ENCODE assay signal across 1 cellular context in the genomic region with DNA sequence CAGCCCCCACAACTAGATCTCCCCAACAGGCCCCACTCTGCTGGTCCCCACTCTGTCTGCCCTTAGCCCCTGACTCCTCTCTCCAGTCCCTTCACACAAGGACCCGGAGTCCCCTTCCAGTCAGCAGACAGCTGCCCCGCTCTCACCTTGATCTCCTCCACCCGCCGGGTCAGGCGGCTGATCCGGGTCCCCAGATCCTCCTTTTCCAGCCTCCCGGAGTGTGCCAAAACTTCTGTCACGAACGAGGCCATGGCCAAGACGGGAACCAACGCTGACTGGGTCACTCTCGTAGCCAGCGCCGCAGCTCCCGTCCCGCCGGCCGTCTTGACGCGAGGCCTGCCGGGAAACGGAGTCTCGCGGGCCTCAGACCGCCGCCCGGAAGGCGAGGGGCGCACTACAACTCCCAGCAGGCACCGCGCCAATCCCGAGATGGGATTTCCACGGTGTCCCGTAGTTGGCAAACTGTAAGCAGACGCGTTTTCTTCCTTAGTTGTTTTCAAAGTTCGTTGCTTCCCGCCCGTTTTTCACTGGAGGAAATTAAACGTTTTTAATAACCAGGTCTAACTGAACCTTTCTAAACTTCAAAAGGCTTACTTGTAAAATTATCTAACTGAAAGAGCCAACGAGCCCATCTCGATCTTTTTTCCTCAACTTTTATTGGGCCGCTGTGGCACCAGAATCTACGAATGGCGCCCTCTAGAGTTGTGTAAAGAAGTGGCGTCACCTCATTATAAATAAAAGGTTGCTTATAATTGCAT.
TF ChIP-seq lines count a peak whose summit lies in the region.

A gene with protein sequence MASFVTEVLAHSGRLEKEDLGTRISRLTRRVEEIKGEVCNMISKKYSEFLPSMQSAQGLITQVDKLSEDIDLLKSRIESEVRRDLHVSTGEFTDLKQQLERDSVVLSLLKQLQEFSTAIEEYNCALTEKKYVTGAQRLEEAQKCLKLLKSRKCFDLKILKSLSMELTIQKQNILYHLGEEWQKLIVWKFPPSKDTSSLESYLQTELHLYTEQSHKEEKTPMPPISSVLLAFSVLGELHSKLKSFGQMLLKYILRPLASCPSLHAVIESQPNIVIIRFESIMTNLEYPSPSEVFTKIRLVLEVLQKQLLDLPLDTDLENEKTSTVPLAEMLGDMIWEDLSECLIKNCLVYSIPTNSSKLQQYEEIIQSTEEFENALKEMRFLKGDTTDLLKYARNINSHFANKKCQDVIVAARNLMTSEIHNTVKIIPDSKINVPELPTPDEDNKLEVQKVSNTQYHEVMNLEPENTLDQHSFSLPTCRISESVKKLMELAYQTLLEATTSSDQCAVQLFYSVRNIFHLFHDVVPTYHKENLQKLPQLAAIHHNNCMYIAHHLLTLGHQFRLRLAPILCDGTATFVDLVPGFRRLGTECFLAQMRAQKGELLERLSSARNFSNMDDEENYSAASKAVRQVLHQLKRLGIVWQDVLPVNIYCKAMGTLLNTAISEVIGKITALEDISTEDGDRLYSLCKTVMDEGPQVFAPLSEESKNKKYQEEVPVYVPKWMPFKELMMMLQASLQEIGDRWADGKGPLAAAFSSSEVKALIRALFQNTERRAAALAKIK (minus strand): TSS at position 277 of the 758 bp plus-strand sequence. CDS start 26 bp downstream, at position 251.

TF ChIP-seq in SK-N-SH, 30 proteins besides CTCF, POLR2A, EP300 and RAD21 (continued from another document):
- TF ChIP-seq CHD2 (IDR thresholded peaks at IDR 0.05; ENCODE audit: low read length, partially characterized antibody), result peak; percentile 98
- TF ChIP-seq, protein P1, sequence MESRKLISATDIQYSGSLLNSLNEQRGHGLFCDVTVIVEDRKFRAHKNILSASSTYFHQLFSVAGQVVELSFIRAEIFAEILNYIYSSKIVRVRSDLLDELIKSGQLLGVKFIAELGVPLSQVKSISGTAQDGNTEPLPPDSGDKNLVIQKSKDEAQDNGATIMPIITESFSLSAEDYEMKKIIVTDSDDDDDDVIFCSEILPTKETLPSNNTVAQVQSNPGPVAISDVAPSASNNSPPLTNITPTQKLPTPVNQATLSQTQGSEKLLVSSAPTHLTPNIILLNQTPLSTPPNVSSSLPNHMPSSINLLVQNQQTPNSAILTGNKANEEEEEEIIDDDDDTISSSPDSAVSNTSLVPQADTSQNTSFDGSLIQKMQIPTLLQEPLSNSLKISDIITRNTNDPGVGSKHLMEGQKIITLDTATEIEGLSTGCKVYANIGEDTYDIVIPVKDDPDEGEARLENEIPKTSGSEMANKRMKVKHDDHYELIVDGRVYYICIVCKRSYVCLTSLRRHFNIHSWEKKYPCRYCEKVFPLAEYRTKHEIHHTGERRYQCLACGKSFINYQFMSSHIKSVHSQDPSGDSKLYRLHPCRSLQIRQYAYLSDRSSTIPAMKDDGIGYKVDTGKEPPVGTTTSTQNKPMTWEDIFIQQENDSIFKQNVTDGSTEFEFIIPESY (IDR thresholded peaks at IDR 0.05; ENCODE audit: borderline replicate concordance, low read depth), result peak; percentile 96
